22 cellular contexts compared by ENCODE assay signal in the genomic region with DNA sequence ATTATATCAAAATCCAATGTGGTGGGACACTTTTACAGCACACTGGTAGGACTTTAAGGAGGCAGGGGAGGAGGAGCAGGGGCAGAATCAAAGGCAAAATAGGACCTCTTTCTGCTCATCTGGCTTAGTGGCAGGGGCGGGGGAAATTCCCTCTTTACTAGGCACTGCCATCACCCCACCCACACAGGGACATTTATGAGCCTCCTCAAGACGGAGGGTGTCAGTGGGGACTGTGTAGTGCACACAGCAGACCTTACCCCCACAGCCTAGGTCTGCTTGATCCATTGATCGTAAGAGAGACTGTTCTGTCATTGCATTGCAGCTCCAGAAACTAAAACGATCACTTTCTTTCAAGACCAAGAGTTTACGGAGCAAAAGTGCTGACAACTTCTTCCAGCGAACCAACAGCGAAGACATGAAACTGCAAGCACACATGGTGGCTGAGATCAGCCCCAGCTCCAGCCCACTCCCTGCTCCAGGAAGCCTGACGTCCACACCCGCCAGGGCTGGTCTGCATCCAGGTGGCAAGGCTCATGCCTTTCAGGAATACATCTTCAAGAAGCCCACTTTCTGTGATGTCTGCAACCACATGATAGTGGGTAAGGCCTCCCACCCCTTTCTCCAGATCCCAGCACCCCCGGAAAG.
"Had no signal": no experiment of that assay in that cellular context is flagged by ENCODE, and none has a peak within 500 bp of the region (broad histone marks: within the 10 kb centered on the region; RNA-seq: fewer than 3 reads in every experiment).

No MANE protein-coding gene starts in this region.

- H3K4me2 ChIP-seq: SK-N-SH had no signal

- H3K9me3 Mint-ChIP-seq: brain had no signal

- H3K4me3 Mint-ChIP-seq: activated naive CD4-positive, alpha-beta T cell treated with anti-CD3 and anti-CD28 coated beads, Interleukin-2, amount 50 U/mL, for 24 hours; brain had no signal

- H3K27ac ChIP-seq: Peyer's patch, RWPE1, SJCRH30, VCaP had no signal

- DNase-seq: activated CD4-positive, alpha-beta T cell treated with anti-CD3 and anti-CD28 coated beads for 48 hours; activated CD4-positive, alpha-beta T cell treated with anti-CD3 and anti-CD28 coated beads, Interleukin-2, amount 50 U/mL, for 48 hours; activated CD8-positive, alpha-beta memory T cell treated with anti-CD3 and anti-CD28 coated beads, Interleukin-2, amount 50 U/mL, for 48 hours; activated effector memory CD4-positive, alpha-beta T cell treated with Interleukin-2 at 50 U/mL for 16 hours; activated naive CD4-positive, alpha-beta T cell; activated T-cell treated with anti-CD3 and anti-CD28 coated beads, Interleukin-2, amount 50 U/mL, for 1 hour; amygdala; KBM-7; NCI-H1092; NCI-H1930; NCI-H510A; NCI-H69; Peyer's patch; Right ventricle myocardium superior; SJCRH30; SK-N-SH; T-helper 1 cell had no signal

- H3K27me3 Mint-ChIP-seq: activated naive CD4-positive, alpha-beta T cell treated with anti-CD3 and anti-CD28 coated beads, Interleukin-2, amount 50 U/mL, for 24 hours had no signal

- H3K4me1 Mint-ChIP-seq: activated naive CD4-positive, alpha-beta T cell treated with anti-CD3 and anti-CD28 coated beads, Interleukin-2, amount 50 U/mL, for 24 hours; brain had no signal

- FAIRE-seq: astrocyte had no signal

- H3K9ac ChIP-seq: SK-N-SH had no signal

- H3K4me3 ChIP-seq: Peyer's patch, SJCRH30 had no signal

- H3K36me3 ChIP-seq: Peyer's patch, SJCRH30 had no signal

- H3K27ac Mint-ChIP-seq: activated naive CD4-positive, alpha-beta T cell treated with anti-CD3 and anti-CD28 coated beads, Interleukin-2, amount 50 U/mL, for 24 hours; brain had no signal

- H3K36me3 Mint-ChIP-seq: activated naive CD4-positive, alpha-beta T cell treated with anti-CD3 and anti-CD28 coated beads, Interleukin-2, amount 50 U/mL, for 24 hours; brain had no signal

- H3K4me1 ChIP-seq: Peyer's patch, SJCRH30 had no signal

- H3K27me3 ChIP-seq: Peyer's patch, SJCRH30 had no signal
